8 cellular contexts compared by ENCODE assay signal in the genomic region with DNA sequence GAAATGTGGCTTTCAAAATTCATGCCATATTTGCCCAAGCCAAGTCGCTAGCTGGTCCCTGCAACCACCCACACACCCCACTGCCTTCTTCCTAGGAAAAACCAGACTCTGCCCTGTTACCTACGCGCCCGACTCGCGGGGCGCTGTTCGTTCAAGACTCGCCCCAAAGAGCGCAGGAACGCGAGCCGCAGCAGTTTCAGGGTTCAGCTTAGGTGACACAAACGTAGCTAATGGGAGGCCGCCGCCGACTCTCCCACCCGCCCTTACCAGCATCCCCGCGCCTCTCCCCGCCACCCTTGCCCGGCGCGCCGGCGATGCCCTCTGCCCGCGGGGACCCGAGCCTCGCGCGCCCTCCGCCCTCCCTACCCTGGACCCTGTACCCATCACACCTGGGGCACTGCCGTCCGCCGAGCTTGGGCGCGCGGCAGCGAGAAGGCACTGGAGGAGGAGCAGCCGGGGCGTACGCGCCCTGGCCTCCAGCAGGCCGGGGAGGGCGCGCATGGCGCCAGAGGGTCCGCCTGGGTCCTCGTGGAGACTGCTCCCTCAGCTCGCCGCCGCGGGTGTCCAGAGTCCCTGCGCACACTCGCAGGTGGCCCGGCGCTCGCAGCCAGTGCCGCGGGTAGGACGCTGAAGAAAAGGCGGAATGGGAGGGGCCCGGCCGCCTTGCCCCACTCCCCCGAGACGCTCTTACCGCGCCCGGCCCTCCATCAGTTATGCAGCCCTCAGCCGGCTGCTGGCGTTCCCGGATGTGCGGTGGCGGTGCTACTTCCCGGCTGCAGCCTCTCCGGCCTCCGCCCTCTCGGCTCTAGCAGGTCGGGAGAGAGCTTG. TPM values are rescaled to one million over a fixed set of nuclear protein-coding genes. Genes with fewer than 3 reads are reported as not detected.
DNase-seq lines count a peak whose midpoint lies in the region; ATAC-seq and TF ChIP-seq lines count a peak whose summit lies in the region.

Gene EMB, minus strand, starts transcription at position 638 of the 828 bp plus-strand sequence. Its CDS starts 137 bp downstream, at position 501.

- DNase-seq in NCI-H1105 (lab: John Stamatoyannopoulos, UW): peak; percentile 35
- peak; percentile 41 to 65 (median 59) for DNase-seq in activated CD4-positive, CD25-positive, alpha-beta regulatory T cell (lab: John Stamatoyannopoulos, UW)
- DNase-seq in central memory CD8-positive, alpha-beta T cell (ENCODE audit: low spot score in 2 of 2): peak; percentile 64 to 77
- peak in 2 of 3 donors; percentile 53 to 61 for DNase-seq in stimulated activated CD4-positive, alpha-beta T cell treated with anti-CD3 and anti-CD28 coated beads, TNF-alpha, amount 100 ng/mL, for 1 hour (ENCODE audit: low read depth in 3 of 3, low spot score in 1 of 3)
- DNase-seq in amniotic stem cell (lab: John Stamatoyannopoulos, UW): no peak

- H3K4me1 ChIP-seq in liver (ENCODE audit: control insufficient read depth in 4 of 4, insufficient read depth in 4 of 4, low read length in 3 of 4): peaks cover 0 to 7% (median under 1%) of the 10 kb centered on the region in 4 donors

- TF ChIP-seq CTCF in GM12873 (IDR thresholded peaks at IDR 0.05; ENCODE audit: insufficient read depth, low read depth, low read length, missing control alignments) (peak; percentile 66), liver (IDR thresholded peaks at IDR 0.05; ENCODE audit: low read depth, low read length, missing input control) (no peak)

- no peaks in the 10 kb centered on the region for H3K9me3 ChIP-seq in liver (ENCODE audit: control insufficient read depth in 4 of 4, low read length in 3 of 4)

- WGBS in liver: 4% methylated on average over 80 of the region's 80 CpGs

- peak within 1 kb of the TSS; percentile 50 to 65 for H3K27ac ChIP-seq in liver (ENCODE audit: low read depth in 1 of 2, low read length in 2 of 2)

- no peak for TF ChIP-seq RAD21 in liver (IDR thresholded peaks at IDR 0.05)

- no peaks in the 10 kb centered on the region for H3K9me3 Mint-ChIP-seq in central memory CD8-positive, alpha-beta T cell

- H3K27me3 Mint-ChIP-seq in central memory CD8-positive, alpha-beta T cell: no peaks in the 10 kb centered on the region

- no peaks in the 10 kb centered on the region for H3K27me3 ChIP-seq in liver (ENCODE audit: control insufficient read depth in 4 of 4, insufficient read depth in 4 of 4, low read length in 3 of 4)

- ATAC-seq in HG02571 (IDR thresholded peaks at IDR 0.05; ENCODE audit: unreplicated experiment): peak; percentile 57
- ATAC-seq in central memory CD8-positive, alpha-beta T cell (replicated peaks; ENCODE audit: extremely low read depth, poor library complexity, severe bottlenecking): peak; percentile 74

- no peaks in the 10 kb centered on the region for H3K36me3 ChIP-seq in liver (ENCODE audit: control insufficient read depth in 4 of 4, insufficient read depth in 3 of 4, low read depth in 1 of 4, low read length in 3 of 4)

- peak within 1 kb of the TSS; percentile 92 for H3K4me3 Mint-ChIP-seq in central memory CD8-positive, alpha-beta T cell

- peak within 1 kb of the TSS in 2 of 3 donors; percentile 41 to 52 for H3K4me3 ChIP-seq in liver (ENCODE audit: low read depth in 1 of 3, low read length in 3 of 3)

- no peak within 1 kb of the TSS for H3K9ac ChIP-seq in liver (ENCODE audit: low read depth in 1 of 2, low read length in 2 of 2)

- H3K27ac Mint-ChIP-seq in central memory CD8-positive, alpha-beta T cell (ENCODE audit: low read depth): peak within 1 kb of the TSS; percentile 97

- peaks cover 61% of the 10 kb centered on the region for H3K4me1 Mint-ChIP-seq in central memory CD8-positive, alpha-beta T cell

- peaks cover 21% of the 10 kb centered on the region for H3K36me3 Mint-ChIP-seq in central memory CD8-positive, alpha-beta T cell (ENCODE audit: insufficient read depth)

TF ChIP-seq in liver, 16 proteins besides CTCF, POLR2A, EP300 and RAD21:
- TF ChIP-seq SP1 (IDR thresholded peaks at IDR 0.05) (no peak), EGR1 (IDR thresholded peaks at IDR 0.05; ENCODE audit: low read depth in 2 of 2) (no peak), TAF1 (conservative IDR thresholded peaks at IDR 0.05) (no peak), RXRA (IDR thresholded peaks at IDR 0.05) (no peak), NR2F2 (IDR thresholded peaks at IDR 0.05) (no peak), HNF4A (conservative IDR thresholded peaks at IDR 0.05) (no peak), GABPA (IDR thresholded peaks at IDR 0.05 in 1 of 2, conservative IDR thresholded peaks at IDR 0.05 in 1 of 2) (no peak), HNF4G (IDR thresholded peaks at IDR 0.05) (no peak), MAX (IDR thresholded peaks at IDR 0.05) (no peak), FOXA1 (IDR thresholded peaks at IDR 0.05) (no peak)
- TF ChIP-seq, protein P1, sequence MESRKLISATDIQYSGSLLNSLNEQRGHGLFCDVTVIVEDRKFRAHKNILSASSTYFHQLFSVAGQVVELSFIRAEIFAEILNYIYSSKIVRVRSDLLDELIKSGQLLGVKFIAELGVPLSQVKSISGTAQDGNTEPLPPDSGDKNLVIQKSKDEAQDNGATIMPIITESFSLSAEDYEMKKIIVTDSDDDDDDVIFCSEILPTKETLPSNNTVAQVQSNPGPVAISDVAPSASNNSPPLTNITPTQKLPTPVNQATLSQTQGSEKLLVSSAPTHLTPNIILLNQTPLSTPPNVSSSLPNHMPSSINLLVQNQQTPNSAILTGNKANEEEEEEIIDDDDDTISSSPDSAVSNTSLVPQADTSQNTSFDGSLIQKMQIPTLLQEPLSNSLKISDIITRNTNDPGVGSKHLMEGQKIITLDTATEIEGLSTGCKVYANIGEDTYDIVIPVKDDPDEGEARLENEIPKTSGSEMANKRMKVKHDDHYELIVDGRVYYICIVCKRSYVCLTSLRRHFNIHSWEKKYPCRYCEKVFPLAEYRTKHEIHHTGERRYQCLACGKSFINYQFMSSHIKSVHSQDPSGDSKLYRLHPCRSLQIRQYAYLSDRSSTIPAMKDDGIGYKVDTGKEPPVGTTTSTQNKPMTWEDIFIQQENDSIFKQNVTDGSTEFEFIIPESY (IDR thresholded peaks at IDR 0.05): no peak
- TF ChIP-seq, protein P2, sequence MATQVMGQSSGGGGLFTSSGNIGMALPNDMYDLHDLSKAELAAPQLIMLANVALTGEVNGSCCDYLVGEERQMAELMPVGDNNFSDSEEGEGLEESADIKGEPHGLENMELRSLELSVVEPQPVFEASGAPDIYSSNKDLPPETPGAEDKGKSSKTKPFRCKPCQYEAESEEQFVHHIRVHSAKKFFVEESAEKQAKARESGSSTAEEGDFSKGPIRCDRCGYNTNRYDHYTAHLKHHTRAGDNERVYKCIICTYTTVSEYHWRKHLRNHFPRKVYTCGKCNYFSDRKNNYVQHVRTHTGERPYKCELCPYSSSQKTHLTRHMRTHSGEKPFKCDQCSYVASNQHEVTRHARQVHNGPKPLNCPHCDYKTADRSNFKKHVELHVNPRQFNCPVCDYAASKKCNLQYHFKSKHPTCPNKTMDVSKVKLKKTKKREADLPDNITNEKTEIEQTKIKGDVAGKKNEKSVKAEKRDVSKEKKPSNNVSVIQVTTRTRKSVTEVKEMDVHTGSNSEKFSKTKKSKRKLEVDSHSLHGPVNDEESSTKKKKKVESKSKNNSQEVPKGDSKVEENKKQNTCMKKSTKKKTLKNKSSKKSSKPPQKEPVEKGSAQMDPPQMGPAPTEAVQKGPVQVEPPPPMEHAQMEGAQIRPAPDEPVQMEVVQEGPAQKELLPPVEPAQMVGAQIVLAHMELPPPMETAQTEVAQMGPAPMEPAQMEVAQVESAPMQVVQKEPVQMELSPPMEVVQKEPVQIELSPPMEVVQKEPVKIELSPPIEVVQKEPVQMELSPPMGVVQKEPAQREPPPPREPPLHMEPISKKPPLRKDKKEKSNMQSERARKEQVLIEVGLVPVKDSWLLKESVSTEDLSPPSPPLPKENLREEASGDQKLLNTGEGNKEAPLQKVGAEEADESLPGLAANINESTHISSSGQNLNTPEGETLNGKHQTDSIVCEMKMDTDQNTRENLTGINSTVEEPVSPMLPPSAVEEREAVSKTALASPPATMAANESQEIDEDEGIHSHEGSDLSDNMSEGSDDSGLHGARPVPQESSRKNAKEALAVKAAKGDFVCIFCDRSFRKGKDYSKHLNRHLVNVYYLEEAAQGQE (IDR thresholded peaks at IDR 0.05): no peak
- TF ChIP-seq, protein P3, sequence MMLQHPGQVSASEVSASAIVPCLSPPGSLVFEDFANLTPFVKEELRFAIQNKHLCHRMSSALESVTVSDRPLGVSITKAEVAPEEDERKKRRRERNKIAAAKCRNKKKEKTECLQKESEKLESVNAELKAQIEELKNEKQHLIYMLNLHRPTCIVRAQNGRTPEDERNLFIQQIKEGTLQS (IDR thresholded peaks at IDR 0.05): no peak

RNA-seq across cellular contexts. Expression of gene EMB, which starts in this region (rescaled TPM):
- total RNA-seq in liver: 10 to 100 TPM in 1 of 2 donors, 1 to 10 TPM in 1; 2.8 to 16.1 TPM
- polyA plus RNA-seq in liver: 1 to 10 TPM in 1 of 2 donors, under 1 TPM in 1; 0.90 to 1.5 TPM
